Comparison of ENCODE assay signal across 8 cellular contexts in genomic region chr4:183659029-183659870, GRCh38. TPM values are rescaled to one million over a fixed set of nuclear protein-coding genes. Genes with fewer than 3 reads are reported as not detected.
DNase-seq lines count a peak whose midpoint lies in the region; ATAC-seq and TF ChIP-seq lines count a peak whose summit lies in the region.

RWDD4 (minus strand) TSS chr4:183659185; CDS start chr4:183658952, 233 bp downstream.
TRAPPC11 (plus strand) TSS chr4:183659293; CDS start chr4:183663868, 4,575 bp downstream.

- H3K27ac ChIP-seq in osteoblast (ENCODE audit: low read depth, low read length), result peak within 1 kb of the TSS; percentile 85
- peak within 1 kb of the TSS; percentile 82 to 86 for H3K27ac ChIP-seq in thoracic aorta

- peaks cover 18% of the 10 kb centered on the region for H4K20me1 ChIP-seq in osteoblast (ENCODE audit: insufficient read depth, low read length)

- H3K4me1 Mint-ChIP-seq in activated naive CD8-positive, alpha-beta T cell (ENCODE audit: low read depth), result peaks cover 42% of the 10 kb centered on the region

- TF ChIP-seq CTCF in osteoblast (IDR thresholded peaks at IDR 0.05; ENCODE audit: extremely low read depth, low read depth, low read length) (no peak), thoracic aorta (IDR thresholded peaks at IDR 0.05) (peak; percentile 52)

- DNase-seq in NCI-H1092 treated with DMSO at 0.1 percent for 48 hours (lab: John Stamatoyannopoulos, UW), result peak; percentile 97
- DNase-seq in SKM-1 (lab: John Stamatoyannopoulos, UW; ENCODE audit: unreplicated experiment), result peak; percentile 90
- DNase-seq in glomerular visceral epithelial cell (ENCODE audit: extremely low spot score), result peak; percentile 98
- peak; percentile 99 for DNase-seq in osteoblast (ENCODE audit: insufficient read length, low spot score, missing footprints)
- DNase-seq in thoracic aorta (ENCODE audit: low spot score), result peak; percentile 90

- H3K4me3 Mint-ChIP-seq in activated naive CD8-positive, alpha-beta T cell, result peak within 1 kb of the TSS; percentile 97

- peak within 1 kb of the TSS; percentile 100 for H3K4me2 ChIP-seq in osteoblast (ENCODE audit: insufficient read depth, low read length)

- H3K4me3 ChIP-seq in osteoblast (ENCODE audit: insufficient read depth, low read length) (peak within 1 kb of the TSS; percentile 87), thoracic aorta (peak within 1 kb of the TSS; percentile 97)

- peak within 1 kb of the TSS; percentile 96 for H3K27ac Mint-ChIP-seq in activated naive CD8-positive, alpha-beta T cell

- H3K27me3 ChIP-seq in osteoblast (ENCODE audit: insufficient read depth, low read length) (no peaks in the 10 kb centered on the region), thoracic aorta (replicated peaks; ENCODE audit: insufficient read depth) (no peaks in the 10 kb centered on the region)

- H3K36me3 Mint-ChIP-seq in activated naive CD8-positive, alpha-beta T cell, result peaks cover 9% of the 10 kb centered on the region

- no peaks in the 10 kb centered on the region for H3K9me3 Mint-ChIP-seq in activated naive CD8-positive, alpha-beta T cell (ENCODE audit: low read depth)

- peaks cover 77% of the 10 kb centered on the region for H3K79me2 ChIP-seq in osteoblast (ENCODE audit: insufficient read depth, low read length)

- H3K9me3 ChIP-seq in osteoblast (ENCODE audit: low read depth, low read length) (no peaks in the 10 kb centered on the region), thoracic aorta (no peaks in the 10 kb centered on the region)

- H3K36me3 ChIP-seq in osteoblast (ENCODE audit: insufficient read depth, low read length), result peaks cover 12% of the 10 kb centered on the region
- no peaks in the 10 kb centered on the region for H3K36me3 ChIP-seq in thoracic aorta

- no peaks in the 10 kb centered on the region for H3K27me3 Mint-ChIP-seq in activated naive CD8-positive, alpha-beta T cell

- H2AFZ ChIP-seq in osteoblast (ENCODE audit: low read length), result peak within 1 kb of the TSS; percentile 90

- peak; percentile 32 for TF ChIP-seq POLR2A in GM10847 (IDR thresholded peaks at IDR 0.05; ENCODE audit: extremely low read depth, insufficient read length)

- H3K4me1 ChIP-seq in osteoblast (ENCODE audit: insufficient read depth, low read length) (peaks cover 14% of the 10 kb centered on the region), thoracic aorta (ENCODE audit: control insufficient read depth in 1 of 2, low read depth in 2 of 2) (peaks cover 30 to 31% of the 10 kb centered on the region in 2 donors)

- ATAC-seq in HG02610 (IDR thresholded peaks at IDR 0.05; ENCODE audit: unreplicated experiment), result peak; percentile 100
- ATAC-seq in thoracic aorta (ENCODE audit: insufficient number of reproducible peaks, low FRiP score, low read depth), result peak; percentile 99

RNA-seq across cellular contexts. Expression of gene RWDD4, which starts in this region (rescaled TPM):
- total RNA-seq in osteoblast (19.9 and 25.9 TPM in 2 replicates), thoracic aorta (10 to 100 TPM; 15.2 to 35.6 TPM)

RNA-seq across cellular contexts. Expression of gene TRAPPC11, which starts in this region (rescaled TPM):
- total RNA-seq in osteoblast (51.0 and 58.3 TPM in 2 replicates), thoracic aorta (10 to 100 TPM; 41.6 to 65.3 TPM)

Comparison
In these comparisons a context has a peak if more than half of its experiments do, and no peak if none do; other contexts are left out.
1. Peak in every context shown above with its lines: DNase-seq, ATAC-seq, H3K4me3 ChIP-seq and H3K27ac ChIP-seq.